In the genomic region with DNA sequence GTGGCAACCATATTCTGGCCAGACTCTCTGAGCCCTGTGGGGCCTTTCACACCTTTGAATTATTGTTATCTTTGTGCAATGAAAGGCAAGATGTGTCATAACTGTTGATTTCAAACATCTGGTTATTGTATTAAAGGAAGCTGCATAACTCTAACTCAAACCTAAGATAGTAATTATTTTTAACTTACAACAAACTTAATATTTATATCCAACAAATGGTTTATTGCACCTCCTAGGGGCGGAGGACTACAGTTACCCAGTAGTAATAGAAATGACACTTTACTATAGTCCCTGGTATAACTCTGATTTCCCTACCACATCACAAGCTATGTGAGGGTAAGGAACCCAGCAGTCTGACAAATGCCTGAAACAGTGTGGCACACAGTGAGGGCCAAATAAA, we compare ENCODE assay signal across 20 cellular contexts.
A peak's percentile ranks its signal among the peaks of the same experiment; 100 is the strongest.
DNase-seq lines count a peak whose midpoint lies in the region; ATAC-seq and TF ChIP-seq lines count a peak whose summit lies in the region.
"Had no signal": no experiment of that assay in that cellular context is flagged by ENCODE, and none has a peak within 500 bp of the region (broad histone marks: within the 10 kb centered on the region; RNA-seq: fewer than 3 reads in every experiment).

No MANE protein-coding gene starts in this region.

- peak; percentile 7 for DNase-seq in ELR (ENCODE audit: low read depth)
- DNase-seq in H9 = no peak
- DNase-seq in OCI-LY7 (ENCODE audit: low spot score) = peak; percentile 23
- no peak for DNase-seq in endodermal cell
- DNase-seq in putamen (ENCODE audit: low spot score) = no peak
- no peak for DNase-seq in middle frontal gyrus (ENCODE audit: extremely low spot score, low spot score)
- no peak for DNase-seq in mesendoderm
- DNase-seq: AML-193, EL, NCI-H1417, NCI-H187 treated with DMSO at 0.1 percent for 48 hours, NCI-H2107, NCI-H446 treated with DMSO at 0.1 percent for 48 hours, PC-9, RPMI8226, SHP77 had no signal

- H3K56ac ChIP-seq in H9 (ENCODE audit: insufficient read length, low read depth, low read length) (no peak overlapping the region), mesendoderm (ENCODE audit: low read length) (no peak overlapping the region)

- H3K9me3 Mint-ChIP-seq in H9 (no peaks in the 10 kb centered on the region), endodermal cell (no peaks in the 10 kb centered on the region)
- H3K9me3 Mint-ChIP-seq: CD14-positive monocyte, IgD-negative memory B cell had no signal

- CTCF ChIA-PET in OCI-LY7 (lab: Charles Lee; ENCODE audit: unreplicated experiment) = no interaction called here

- H3K4me2 ChIP-seq in H9 (ENCODE audit: insufficient read depth, insufficient read length, low read length) (no peak overlapping the region), OCI-LY7 (ENCODE audit: low read length) (no peak overlapping the region), mesendoderm (ENCODE audit: low read length) (no peak overlapping the region)
- H3K4me2 ChIP-seq: PC-9 had no signal

- no peak overlapping the region for H2BK120ac ChIP-seq in H9 (ENCODE audit: low read depth, low read length, poor library complexity, severe bottlenecking)
- no peak overlapping the region for H2BK120ac ChIP-seq in mesendoderm (ENCODE audit: low read depth, low read length)

- H3T11ph ChIP-seq in H9 (ENCODE audit: low read length) = no peak overlapping the region

- POLR2A ChIA-PET in OCI-LY7 (lab: Charles Lee) = no interaction called here

- H4K20me1 ChIP-seq in H9 (ENCODE audit: control insufficient read depth, insufficient read depth, insufficient read length) (no peaks in the 10 kb centered on the region), OCI-LY7 (ENCODE audit: insufficient read depth, low read length) (no peaks in the 10 kb centered on the region)

- intact Hi-C loops in OCI-LY7 (cut with micrococcal nuclease; ENCODE audit: unreplicated experiment) = loop anchor here (5.0 kb wide), 1 partner anchor 196 kb away; no protein-coding TSS in a partner anchor

- no peak for ATAC-seq in HG02642 (IDR thresholded peaks at IDR 0.05; ENCODE audit: poor library complexity, unreplicated experiment)

- H2BK20ac ChIP-seq in H9 (ENCODE audit: low read depth, low read length, poor library complexity, severe bottlenecking) = no peak overlapping the region

- H3K4me3 ChIP-seq in OCI-LY7 (ENCODE audit: low read depth, low read length, poor library complexity, severe bottlenecking) (no peak overlapping the region), endodermal cell (ENCODE audit: low read length) (no peak overlapping the region), mesendoderm (ENCODE audit: low read length) (no peak overlapping the region)
- H3K4me3 ChIP-seq: HAP-1, PC-9 had no signal

- H3K36me3 ChIP-seq in OCI-LY7 (ENCODE audit: insufficient read depth, low read length) (no peaks in the 10 kb centered on the region), endodermal cell (ENCODE audit: control insufficient read depth, insufficient read depth, low read length) (no peaks in the 10 kb centered on the region), mesendoderm (ENCODE audit: control insufficient read depth, insufficient read depth, low read length) (no peaks in the 10 kb centered on the region)
- H3K36me3 ChIP-seq: HAP-1 had no signal

- H3K27ac ChIP-seq in H9 (ENCODE audit: insufficient read length, low read depth, low read length) (no peak overlapping the region), OCI-LY7 (ENCODE audit: low read depth, low read length, poor library complexity, severe bottlenecking) (no peak overlapping the region), endodermal cell (ENCODE audit: low read depth, low read length) (no peak overlapping the region), mesendoderm (ENCODE audit: low read depth, low read length) (no peak overlapping the region)
- H3K27ac ChIP-seq: PC-9 had no signal

- H3K79me2 ChIP-seq in H9 (ENCODE audit: insufficient read depth, low read length) (no peaks in the 10 kb centered on the region), OCI-LY7 (ENCODE audit: insufficient read depth, low read depth, low read length) (no peaks in the 10 kb centered on the region), mesendoderm (ENCODE audit: control insufficient read depth, insufficient read depth, low read length) (no peaks in the 10 kb centered on the region)

- no peak overlapping the region for H2BK12ac ChIP-seq in H9 (ENCODE audit: insufficient read length, low read depth, low read length)

- H3K4me1 ChIP-seq in H9 (ENCODE audit: insufficient read depth, low read length) (no peaks in the 10 kb centered on the region), OCI-LY7 (ENCODE audit: insufficient read depth, low read length, poor library complexity, severe bottlenecking) (no peaks in the 10 kb centered on the region), endodermal cell (ENCODE audit: control insufficient read depth, insufficient read depth, low read length) (no peaks in the 10 kb centered on the region), mesendoderm (ENCODE audit: control insufficient read depth, low read depth, low read length) (no peaks in the 10 kb centered on the region)
- H3K4me1 ChIP-seq: HAP-1 had no signal

- H3K27me3 ChIP-seq in H9 (ENCODE audit: insufficient read depth, low read length) (no peaks in the 10 kb centered on the region), endodermal cell (ENCODE audit: control insufficient read depth, insufficient read depth, low read length, poor library complexity, severe bottlenecking) (no peaks in the 10 kb centered on the region), mesendoderm (ENCODE audit: insufficient read depth, low read length, poor library complexity) (no peaks in the 10 kb centered on the region)

- H3K14ac ChIP-seq in H9 (ENCODE audit: insufficient read depth, low read length) = no peak overlapping the region

- H4K5ac ChIP-seq in H9 (ENCODE audit: insufficient read length, low read depth, low read length) (no peak overlapping the region), mesendoderm (ENCODE audit: low read length) (no peak overlapping the region)

- no peaks in the 10 kb centered on the region for H3K27me3 Mint-ChIP-seq in H9 (ENCODE audit: low read depth)
- H3K27me3 Mint-ChIP-seq in endodermal cell (ENCODE audit: insufficient read depth) = no peaks in the 10 kb centered on the region

- H3K4me3 Mint-ChIP-seq in H9 = no peak overlapping the region
- H3K4me3 Mint-ChIP-seq in endodermal cell = no peak overlapping the region
- H3K4me3 Mint-ChIP-seq: CD14-positive monocyte, IgD-negative memory B cell had no signal

- TF ChIP-seq CTCF in H9 (conservative IDR thresholded peaks at IDR 0.05) (peak; percentile 48), OCI-LY7 (conservative IDR thresholded peaks at IDR 0.05; ENCODE audit: low read length) (peak; percentile 65), endodermal cell (conservative IDR thresholded peaks at IDR 0.05) (peak; percentile 53)

- WGBS in H9 (ENCODE audit: extremely low coverage, insufficient read length, low lambda C conversion rate) = no CpG with 5 or more reads among the region's 1 CpG
- WGBS in endodermal cell (ENCODE audit: insufficient coverage in 1 of 2, insufficient read length in 1 of 2), 2 experiments = 89 to 100% methylated on average over 1 of the region's 1 CpG
- WGBS in mesendoderm (ENCODE audit: extremely low coverage, insufficient coverage, low lambda C conversion rate) = no CpG with 5 or more reads among the region's 1 CpG

- H2BK5ac ChIP-seq in H9 (ENCODE audit: insufficient read length, low read length) (no peak overlapping the region), mesendoderm (ENCODE audit: low read length) (no peak overlapping the region)

- H2AFZ ChIP-seq in H9 (ENCODE audit: low read length) (no peak overlapping the region), OCI-LY7 (ENCODE audit: low read length) (peak overlapping the region; percentile 4; the same call in 1 of the 2 replicates)
- H2AFZ ChIP-seq: PC-9 had no signal

- H3K4me1 Mint-ChIP-seq in H9 = peaks cover 0 to 2% of the 10 kb centered on the region in 2 experiments; a peak in 1 of 4 replicates
- H3K4me1 Mint-ChIP-seq in endodermal cell = peaks cover 5% of the 10 kb centered on the region
- H3K4me1 Mint-ChIP-seq: CD14-positive monocyte, IgD-negative memory B cell had no signal

- H4K91ac ChIP-seq in H9 (ENCODE audit: insufficient read length, low read depth, low read length) = no peak overlapping the region

- no peak overlapping the region for H3K9ac ChIP-seq in H9 (ENCODE audit: extremely low read depth, insufficient read length, low read length)
- H3K9ac ChIP-seq in endodermal cell (ENCODE audit: extremely low read depth, low read length, poor library complexity, severe bottlenecking) = no peak overlapping the region
- H3K9ac ChIP-seq in mesendoderm (ENCODE audit: low read length) = no peak overlapping the region

- H2AK5ac ChIP-seq in H9 (ENCODE audit: insufficient read length, low read length) (no peak overlapping the region), mesendoderm (ENCODE audit: low read length) (no peak overlapping the region)

- no peak overlapping the region for H3K23ac ChIP-seq in H9 (ENCODE audit: insufficient read length, low read depth, low read length)
- no peak overlapping the region for H3K23ac ChIP-seq in mesendoderm (ENCODE audit: low read length)

- no peak overlapping the region for H4K8ac ChIP-seq in H9 (replicated peaks; ENCODE audit: insufficient read length, low read depth, low read length)
- H4K8ac ChIP-seq in mesendoderm (ENCODE audit: low read depth, low read length) = no peak overlapping the region

- H2BK15ac ChIP-seq in H9 (ENCODE audit: low read depth, low read length) = no peak overlapping the region
- no peak overlapping the region for H2BK15ac ChIP-seq in mesendoderm (replicated peaks; ENCODE audit: low read depth)

- H3K9me3 ChIP-seq in H9 (ENCODE audit: control insufficient read depth, low read depth, low read length) (no peaks in the 10 kb centered on the region), OCI-LY7 (ENCODE audit: low read length) (no peaks in the 10 kb centered on the region), endodermal cell (ENCODE audit: control insufficient read depth, low read length) (no peaks in the 10 kb centered on the region)
- H3K9me3 ChIP-seq: HAP-1 had no signal

- no peaks in the 10 kb centered on the region for H3K23me2 ChIP-seq in H9 (ENCODE audit: insufficient read length, low read depth, low read length, poor library complexity, severe bottlenecking)

- H3K36me3 Mint-ChIP-seq in H9 (ENCODE audit: insufficient read depth in 1 of 3, low read depth in 3 of 3) (no peaks in the 10 kb centered on the region), endodermal cell (ENCODE audit: low read depth) (no peaks in the 10 kb centered on the region)
- H3K36me3 Mint-ChIP-seq: CD14-positive monocyte, IgD-negative memory B cell had no signal

- H3K18ac ChIP-seq in H9 (ENCODE audit: insufficient read length, low read depth, low read length) (no peak overlapping the region), mesendoderm (ENCODE audit: low read length) (no peak overlapping the region)

- no peaks in the 10 kb centered on the region for H3K79me1 ChIP-seq in H9 (ENCODE audit: insufficient read depth, low read depth, low read length, poor library complexity, severe bottlenecking)
- no peaks in the 10 kb centered on the region for H3K79me1 ChIP-seq in mesendoderm (ENCODE audit: low read length)

- H3K9me2 ChIP-seq in OCI-LY7 (ENCODE audit: insufficient read depth, low read length) = no peaks in the 10 kb centered on the region

- no peak overlapping the region for H3K4ac ChIP-seq in H9 (ENCODE audit: low read depth, low read length)
- no peak overlapping the region for H3K4ac ChIP-seq in mesendoderm (ENCODE audit: low read depth, low read length)

- H3K27ac Mint-ChIP-seq in H9 = no peak overlapping the region
- H3K27ac Mint-ChIP-seq in endodermal cell = no peak overlapping the region
- H3K27ac Mint-ChIP-seq: CD14-positive monocyte, IgD-negative memory B cell had no signal

- no TSS peak for BruUV-seq in OCI-LY7 (replicated peaks; lab: Mats Ljungman, UMichigan)

Comparison
In these comparisons a context has a peak if more than half of its experiments do, and no peak if none do; other contexts are left out.
1. DNase-seq: peak in ELR (single experiment) and OCI-LY7 (single experiment); none in H9 (single experiment), endodermal cell (single experiment), putamen (single experiment), middle frontal gyrus (single experiment) and mesendoderm (single experiment).
2. Peak in every context shown above with its lines, with median percentiles within 50 percentile points of each other: CTCF ChIP-seq.